7 cellular contexts compared by ENCODE assay signal in genomic region chr4:126737899-126738526, GRCh38.
"Had no signal": no experiment of that assay in that cellular context is flagged by ENCODE, and none has a peak within 500 bp of the region (broad histone marks: within the 10 kb centered on the region; RNA-seq: fewer than 3 reads in every experiment).

No MANE protein-coding gene starts in this region.

- DNase-seq: H9, HCEC 1CT, KBM-7 had no signal

- H3K9me3 Mint-ChIP-seq: GM23338, H9 had no signal

- H3K4me1 Mint-ChIP-seq: GM23338, H9 had no signal

- H3K4me3 ChIP-seq: GM23338 had no signal

- H2AFZ ChIP-seq: GM23338 had no signal

- ATAC-seq: GM23338 had no signal

- FAIRE-seq: H1, H54, HTR-8/SVneo had no signal

- H3K4me3 Mint-ChIP-seq: GM23338, H9 had no signal

- H3K27ac Mint-ChIP-seq: GM23338 had no signal

- H3K4me2 ChIP-seq: GM23338 had no signal
